Comparison of ENCODE assay signal across 9 cellular contexts in the genomic region with DNA sequence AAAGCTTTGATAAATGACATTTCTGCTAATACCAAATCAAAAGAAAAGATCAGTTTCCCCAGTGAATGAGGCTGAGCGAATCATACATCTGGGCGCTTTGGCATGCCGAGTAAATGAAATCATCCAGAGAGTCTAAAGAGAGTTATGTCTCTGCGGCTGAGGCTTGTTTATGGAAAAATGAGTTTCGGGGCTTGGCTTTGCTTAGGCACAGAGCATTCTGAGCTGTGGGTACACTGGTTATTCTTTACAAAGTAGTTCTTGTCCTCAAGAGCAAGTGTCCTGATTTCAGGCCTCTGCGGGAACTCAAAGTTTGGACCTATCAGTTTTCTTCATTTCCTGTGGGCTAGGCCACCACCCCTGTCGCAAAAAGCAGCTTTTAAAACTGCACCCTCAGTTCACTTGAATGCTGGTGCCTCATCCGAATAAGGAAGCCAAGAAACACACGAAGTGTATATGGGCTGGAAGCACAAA.
DNase-seq lines count a peak whose midpoint lies in the region; ATAC-seq and TF ChIP-seq lines count a peak whose summit lies in the region.
"Had no signal": no experiment of that assay in that cellular context is flagged by ENCODE, and none has a peak within 500 bp of the region (broad histone marks: within the 10 kb centered on the region; RNA-seq: fewer than 3 reads in every experiment).

No MANE protein-coding gene starts in this region.

- no peaks in the 10 kb centered on the region for H3K9me3 ChIP-seq in right atrium auricular region
- no peaks in the 10 kb centered on the region for H3K9me3 ChIP-seq in skeletal muscle satellite cell (replicated peaks; ENCODE audit: low read length)
- H3K9me3 ChIP-seq in WERI-Rb-1 (ENCODE audit: severe bottlenecking), result no peaks in the 10 kb centered on the region

- H3K27me3 ChIP-seq in right atrium auricular region (no peaks in the 10 kb centered on the region), skeletal muscle satellite cell (ENCODE audit: control insufficient read depth, insufficient read depth, low read length) (no peaks in the 10 kb centered on the region), WERI-Rb-1 (ENCODE audit: insufficient read depth, low read depth, severe bottlenecking) (no peaks in the 10 kb centered on the region)

- peak overlapping the region; percentile 64 to 75 for H3K27ac ChIP-seq in right atrium auricular region
- H3K27ac ChIP-seq in WERI-Rb-1, result no peak overlapping the region
- H3K27ac ChIP-seq: SK-N-MC had no signal

- H3K4me3 Mint-ChIP-seq in activated naive CD8-positive, alpha-beta T cell treated with anti-CD3 and anti-CD28 coated beads, Interleukin-2, amount 10 ng/mL, durations not matched to agents 7 days and 5 days, result peak overlapping the region; percentile 31

- TF ChIP-seq CTCF in right atrium auricular region (IDR thresholded peaks at IDR 0.05) (no peak), WERI-Rb-1 (IDR thresholded peaks at IDR 0.05; ENCODE audit: low read depth, low read length) (no peak)

- H3K4me1 ChIP-seq in right atrium auricular region, result peaks cover 0 to 48% of the 10 kb centered on the region in 2 donors
- H3K4me1 ChIP-seq in skeletal muscle satellite cell (ENCODE audit: control insufficient read depth, insufficient read depth, low read length), result peaks cover 73% of the 10 kb centered on the region

- peak; percentile 42 for DNase-seq in GM03348 (ENCODE audit: low spot score)
- DNase-seq in activated naive CD8-positive, alpha-beta T cell treated with anti-CD3 and anti-CD28 coated beads, Interleukin-2, amount 10 ng/mL, durations not matched to agents 7 days and 5 days, result no peak
- DNase-seq in right atrium auricular region (ENCODE audit: low spot score), result peak; percentile 75
- no peak for DNase-seq in T-helper 2 cell
- no peak for DNase-seq in WERI-Rb-1
- no peak for DNase-seq in DMS79 treated with DMSO at 0.1 percent for 48 hours (lab: John Stamatoyannopoulos, UW)

- H3K27ac Mint-ChIP-seq in activated naive CD8-positive, alpha-beta T cell treated with anti-CD3 and anti-CD28 coated beads, Interleukin-2, amount 10 ng/mL, durations not matched to agents 7 days and 5 days, result no peak overlapping the region

- H3K4me3 ChIP-seq in right atrium auricular region, result no peak overlapping the region
- peak overlapping the region; percentile 36 for H3K4me3 ChIP-seq in skeletal muscle satellite cell (ENCODE audit: low read length)
- no peak overlapping the region for H3K4me3 ChIP-seq in WERI-Rb-1 (ENCODE audit: low read depth, low read length)
- H3K4me3 ChIP-seq: SK-N-MC had no signal

- H3K36me3 Mint-ChIP-seq in activated naive CD8-positive, alpha-beta T cell treated with anti-CD3 and anti-CD28 coated beads, Interleukin-2, amount 10 ng/mL, durations not matched to agents 7 days and 5 days, result no peaks in the 10 kb centered on the region

- H3K9me3 Mint-ChIP-seq in activated naive CD8-positive, alpha-beta T cell treated with anti-CD3 and anti-CD28 coated beads, Interleukin-2, amount 10 ng/mL, durations not matched to agents 7 days and 5 days, result no peaks in the 10 kb centered on the region

- POLR2A ChIA-PET in activated naive CD8-positive, alpha-beta T cell treated with anti-CD3 and anti-CD28 coated beads, Interleukin-2, amount 10 ng/mL, durations not matched to agents 7 days and 5 days (lab: Charles Lee), result interaction anchor here (0.7 kb wide), 1 partner anchor 22 kb away, joined by 3 read pairs; no protein-coding TSS in a partner anchor

- ATAC-seq in activated naive CD8-positive, alpha-beta T cell treated with anti-CD3 and anti-CD28 coated beads, Interleukin-2, amount 10 ng/mL, durations not matched to agents 7 days and 5 days (ENCODE audit: low read depth), result peak; percentile 65
- no peak for ATAC-seq in GM18519 (IDR thresholded peaks at IDR 0.05; ENCODE audit: low FRiP score, unreplicated experiment)

- H3K9ac ChIP-seq in skeletal muscle satellite cell (ENCODE audit: low read depth, low read length), result peak overlapping the region; percentile 85

- no peaks in the 10 kb centered on the region for H3K36me3 ChIP-seq in right atrium auricular region
- no peaks in the 10 kb centered on the region for H3K36me3 ChIP-seq in skeletal muscle satellite cell (ENCODE audit: insufficient read depth, low read length)
- H3K36me3 ChIP-seq in WERI-Rb-1, result no peaks in the 10 kb centered on the region

- no peaks in the 10 kb centered on the region for H3K27me3 Mint-ChIP-seq in activated naive CD8-positive, alpha-beta T cell treated with anti-CD3 and anti-CD28 coated beads, Interleukin-2, amount 10 ng/mL, durations not matched to agents 7 days and 5 days

- H3K4me2 ChIP-seq in skeletal muscle satellite cell (ENCODE audit: low read length), result peak overlapping the region; percentile 50

- peaks cover 20% of the 10 kb centered on the region for H3K4me1 Mint-ChIP-seq in activated naive CD8-positive, alpha-beta T cell treated with anti-CD3 and anti-CD28 coated beads, Interleukin-2, amount 10 ng/mL, durations not matched to agents 7 days and 5 days

Comparison
In these comparisons a context has a peak if more than half of its experiments do, and no peak if none do; other contexts are left out.
1. DNase-seq: peak in GM03348 (single experiment) and right atrium auricular region (single experiment); none in activated naive CD8-positive, alpha-beta T cell treated with anti-CD3 and anti-CD28 coated beads, Interleukin-2, amount 10 ng/mL, durations not matched to agents 7 days and 5 days (single experiment), T-helper 2 cell (0 of 5), WERI-Rb-1 (single experiment) and DMS79 treated with DMSO at 0.1 percent for 48 hours (single experiment).